Comparison of ENCODE assay signal across 8 cellular contexts in the genomic region with DNA sequence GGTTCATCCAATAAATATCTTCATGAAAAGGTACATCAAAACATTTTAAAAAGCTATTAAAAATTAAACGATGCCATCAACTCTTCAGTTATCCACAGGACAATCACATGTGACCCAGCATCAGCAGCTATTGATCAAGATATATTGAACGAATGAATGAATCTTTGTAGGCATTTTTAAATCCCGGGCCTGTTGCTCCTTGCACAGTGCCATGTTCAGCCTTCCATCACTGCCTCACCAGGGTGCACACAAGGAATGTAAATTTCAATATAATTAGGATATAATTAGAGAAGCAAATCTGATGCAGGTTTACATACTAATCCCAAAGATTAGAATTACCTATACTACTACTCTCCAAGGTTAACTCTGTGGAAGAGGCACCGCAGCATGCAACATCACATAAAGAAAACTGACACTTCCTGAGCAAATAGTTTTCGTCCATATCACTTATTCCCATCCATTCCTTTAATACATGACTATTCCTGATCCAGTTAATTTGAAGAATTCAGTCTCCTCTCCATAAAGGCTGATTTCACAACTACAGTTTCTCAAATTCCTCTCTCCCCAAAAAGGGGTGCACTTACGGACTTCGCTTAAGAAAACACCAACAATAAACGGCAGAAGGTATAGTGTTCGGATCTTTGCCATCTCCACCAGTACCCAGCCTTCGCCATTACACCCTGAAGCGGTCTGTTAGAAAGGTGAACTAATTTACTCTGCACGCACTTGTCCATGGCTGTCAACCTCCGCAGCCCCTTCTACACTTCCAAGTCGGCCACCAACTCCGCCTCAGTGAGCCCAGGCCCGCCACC. TPM values are rescaled to one million over a fixed set of nuclear protein-coding genes. Genes with fewer than 3 reads are reported as not detected.
DNase-seq lines count a peak whose midpoint lies in the region; ATAC-seq and TF ChIP-seq lines count a peak whose summit lies in the region.

No MANE protein-coding gene starts in this region.

- no peak for DNase-seq in Caco-2
- DNase-seq in activated T-helper 1 cell treated with anti-CD3 and anti-CD28 coated beads, Interleukin-12 subunit alpha, Interleukin-12 subunit beta, Interleukin-2, Interleukin-4 antibody, amounts not matched to agents 30 ng/mL and 10 ng/mL and 1 ng/mL, durations not matched to agents 14 hours and 24 hours and 36 hours (ENCODE audit: low spot score) = no peak
- DNase-seq in hepatocyte (ENCODE audit: low spot score) = no peak
- DNase-seq in HCEC 1CT = no peak
- DNase-seq in 8988T = no peak

- peaks cover 92% of the 10 kb centered on the region for H3K79me2 ChIP-seq in hepatocyte

- H3K27me3 Mint-ChIP-seq in Caco-2 (ENCODE audit: insufficient read depth, unreplicated experiment) = no peaks in the 10 kb centered on the region
- no peaks in the 10 kb centered on the region for H3K27me3 Mint-ChIP-seq in activated T-helper 1 cell treated with anti-CD3 and anti-CD28 coated beads, Interleukin-12 subunit alpha, Interleukin-12 subunit beta, Interleukin-2, Interleukin-4 antibody, amounts not matched to agents 30 ng/mL and 10 ng/mL and 1 ng/mL, durations not matched to agents 14 hours and 24 hours and 36 hours (ENCODE audit: insufficient read depth)

- BruUV-seq in Caco-2 (replicated peaks; lab: Mats Ljungman, UMichigan) = no TSS peak

- H3K36me3 ChIP-seq in Caco-2 (ENCODE audit: control insufficient read depth, insufficient read depth, low read length) (no peaks in the 10 kb centered on the region), hepatocyte (replicated peaks; ENCODE audit: insufficient read depth, low read depth) (no peaks in the 10 kb centered on the region), skeletal muscle satellite cell (ENCODE audit: insufficient read depth, low read length) (no peaks in the 10 kb centered on the region)

- POLR2A ChIA-PET in Caco-2 (lab: Charles Lee) = interaction anchor here (1.5 kb wide), 1 partner anchor 12 kb away, joined by 5 read pairs; no protein-coding TSS in a partner anchor

- H3K27ac ChIP-seq in hepatocyte = peak overlapping the region; percentile 98

- no peaks in the 10 kb centered on the region for H3K9me3 ChIP-seq in Caco-2
- no peaks in the 10 kb centered on the region for H3K9me3 ChIP-seq in hepatocyte (ENCODE audit: low read depth)
- no peaks in the 10 kb centered on the region for H3K9me3 ChIP-seq in skeletal muscle satellite cell (replicated peaks; ENCODE audit: low read length)

- 11% methylated on average over 14 of the region's 16 CpGs for WGBS in hepatocyte (ENCODE audit: low lambda C conversion rate, missing lambda C conversion rate)

- peaks cover 49% of the 10 kb centered on the region for H4K20me1 ChIP-seq in hepatocyte (ENCODE audit: insufficient read depth, poor library complexity, severe bottlenecking)

- intact Hi-C loops in Caco-2 (cut with micrococcal nuclease; ENCODE audit: unreplicated experiment) = loop anchor here (5.0 kb wide), 1 partner anchor 73 kb away; no protein-coding TSS in a partner anchor
- intact Hi-C loops in activated T-helper 1 cell treated with anti-CD3 and anti-CD28 coated beads, Interleukin-12 subunit alpha, Interleukin-12 subunit beta, Interleukin-2, Interleukin-4 antibody, amounts not matched to agents 30 ng/mL and 10 ng/mL and 1 ng/mL, durations not matched to agents 14 hours and 24 hours and 36 hours (cut with micrococcal nuclease) = loop anchor here (1.0 to 10.0 kb wide), 6 partner anchors 47 to 323 kb away; partner anchors contain the start of gene CENPV

- peak overlapping the region; percentile 95 for H3K4me3 Mint-ChIP-seq in Caco-2 (ENCODE audit: unreplicated experiment)
- peak overlapping the region; percentile 96 for H3K4me3 Mint-ChIP-seq in activated T-helper 1 cell treated with anti-CD3 and anti-CD28 coated beads, Interleukin-12 subunit alpha, Interleukin-12 subunit beta, Interleukin-2, Interleukin-4 antibody, amounts not matched to agents 30 ng/mL and 10 ng/mL and 1 ng/mL, durations not matched to agents 14 hours and 24 hours and 36 hours

- H3K9ac ChIP-seq in skeletal muscle satellite cell (ENCODE audit: low read depth, low read length) = peak overlapping the region; percentile 97

- H3K9me2 ChIP-seq in hepatocyte (replicated peaks; ENCODE audit: insufficient read depth) = no peaks in the 10 kb centered on the region

- peak overlapping the region; percentile 53 for H3K27ac Mint-ChIP-seq in Caco-2 (ENCODE audit: unreplicated experiment)
- H3K27ac Mint-ChIP-seq in activated T-helper 1 cell treated with anti-CD3 and anti-CD28 coated beads, Interleukin-12 subunit alpha, Interleukin-12 subunit beta, Interleukin-2, Interleukin-4 antibody, amounts not matched to agents 30 ng/mL and 10 ng/mL and 1 ng/mL, durations not matched to agents 14 hours and 24 hours and 36 hours = peak overlapping the region; percentile 61

- H3K4me2 ChIP-seq in hepatocyte (peak overlapping the region; percentile 87), skeletal muscle satellite cell (ENCODE audit: low read length) (peak overlapping the region; percentile 84)

- no peaks in the 10 kb centered on the region for H3K9me3 Mint-ChIP-seq in Caco-2 (ENCODE audit: unreplicated experiment)
- no peaks in the 10 kb centered on the region for H3K9me3 Mint-ChIP-seq in activated T-helper 1 cell treated with anti-CD3 and anti-CD28 coated beads, Interleukin-12 subunit alpha, Interleukin-12 subunit beta, Interleukin-2, Interleukin-4 antibody, amounts not matched to agents 30 ng/mL and 10 ng/mL and 1 ng/mL, durations not matched to agents 14 hours and 24 hours and 36 hours

- H3K4me3 ChIP-seq in Caco-2 (ENCODE audit: low read depth, low read length) (peak overlapping the region; percentile 71), hepatocyte (peak overlapping the region; percentile 63), skeletal muscle satellite cell (ENCODE audit: low read length) (peak overlapping the region; percentile 83)

- CTCF ChIA-PET in Caco-2 (lab: Charles Lee) = interaction anchor here (1.0 kb wide), 1 partner anchor 215 kb away, joined by 3 read pairs; the partner anchor contains the start of gene ZSWIM7

- ATAC-seq in HG03558 (IDR thresholded peaks at IDR 0.05; ENCODE audit: extremely low read depth, unreplicated experiment) = peak; percentile 12
- no peak for ATAC-seq in GM19452 (IDR thresholded peaks at IDR 0.05; ENCODE audit: unreplicated experiment)

- no peaks in the 10 kb centered on the region; the same call in 1 of the 2 replicates for H3K4me1 ChIP-seq in Caco-2
- H3K4me1 ChIP-seq in hepatocyte (ENCODE audit: insufficient read depth) = peaks cover 33% of the 10 kb centered on the region
- H3K4me1 ChIP-seq in skeletal muscle satellite cell (ENCODE audit: control insufficient read depth, insufficient read depth, low read length) = peaks cover 10% of the 10 kb centered on the region

- no peak for TF ChIP-seq CTCF in Caco-2 (IDR thresholded peaks at IDR 0.05; ENCODE audit: insufficient read depth in 1 of 2, low read depth in 1 of 2, low read length in 1 of 2, severe bottlenecking in 1 of 2, unreplicated experiment in 1 of 2)
- no peak for TF ChIP-seq CTCF in hepatocyte (IDR thresholded peaks at IDR 0.05; ENCODE audit: poor library complexity)

- H2AFZ ChIP-seq in hepatocyte = peak overlapping the region; percentile 69

- H3K36me3 Mint-ChIP-seq in Caco-2 (ENCODE audit: insufficient read depth, unreplicated experiment) = peaks cover 12% of the 10 kb centered on the region
- peaks cover 3% of the 10 kb centered on the region for H3K36me3 Mint-ChIP-seq in activated T-helper 1 cell treated with anti-CD3 and anti-CD28 coated beads, Interleukin-12 subunit alpha, Interleukin-12 subunit beta, Interleukin-2, Interleukin-4 antibody, amounts not matched to agents 30 ng/mL and 10 ng/mL and 1 ng/mL, durations not matched to agents 14 hours and 24 hours and 36 hours (ENCODE audit: low read depth)

- no peaks in the 10 kb centered on the region for H3K27me3 ChIP-seq in Caco-2 (replicated peaks; ENCODE audit: control insufficient read depth, insufficient read depth, low read length)
- no peaks in the 10 kb centered on the region for H3K27me3 ChIP-seq in hepatocyte
- no peaks in the 10 kb centered on the region for H3K27me3 ChIP-seq in skeletal muscle satellite cell (ENCODE audit: control insufficient read depth, insufficient read depth, low read length)

- no peaks in the 10 kb centered on the region for H3K4me1 Mint-ChIP-seq in Caco-2 (ENCODE audit: low read depth, unreplicated experiment)
- H3K4me1 Mint-ChIP-seq in activated T-helper 1 cell treated with anti-CD3 and anti-CD28 coated beads, Interleukin-12 subunit alpha, Interleukin-12 subunit beta, Interleukin-2, Interleukin-4 antibody, amounts not matched to agents 30 ng/mL and 10 ng/mL and 1 ng/mL, durations not matched to agents 14 hours and 24 hours and 36 hours (ENCODE audit: low read depth) = peaks cover 27% of the 10 kb centered on the region

RNA-seq across cellular contexts. Expression of gene NCOR1, which starts 0.9 kb away (rescaled TPM):
- 90.8 and 95.8 TPM in 2 replicates for total RNA-seq in Caco-2 (2022)
- 123 and 131 TPM in 2 replicates for total RNA-seq in activated T-helper 1 cell treated with anti-CD3 and anti-CD28 coated beads, Interleukin-12 subunit alpha, Interleukin-12 subunit beta, Interleukin-2, Interleukin-4 antibody, amounts not matched to agents 30 ng/mL and 10 ng/mL and 1 ng/mL, durations not matched to agents 14 hours and 24 hours and 36 hours
- total RNA-seq in hepatocyte = 64.6 and 73.7 TPM in 2 replicates
- polyA plus RNA-seq in hepatocyte = 117 and 134 TPM in 2 replicates
- total RNA-seq in skeletal muscle satellite cell (2012; rRNA removed) = 42.2 and 46.6 TPM in 2 replicates

RNA-seq across cellular contexts. Expression of gene PIGL, which starts 2.6 kb away (rescaled TPM):
- total RNA-seq in Caco-2 (2022) (20.0 and 21.1 TPM in 2 replicates), hepatocyte (31.4 and 35.9 TPM in 2 replicates)
- total RNA-seq in activated T-helper 1 cell treated with anti-CD3 and anti-CD28 coated beads, Interleukin-12 subunit alpha, Interleukin-12 subunit beta, Interleukin-2, Interleukin-4 antibody, amounts not matched to agents 30 ng/mL and 10 ng/mL and 1 ng/mL, durations not matched to agents 14 hours and 24 hours and 36 hours = 45.7 and 46.1 TPM in 2 replicates
- 21.2 and 26.0 TPM in 2 replicates for polyA plus RNA-seq in hepatocyte
- 12.7 and 14.2 TPM in 2 replicates for total RNA-seq in skeletal muscle satellite cell (2012; rRNA removed)
